6 cellular contexts compared by ENCODE assay signal in genomic region chr11:574632-575323, GRCh38. TPM values are rescaled to one million over a fixed set of nuclear protein-coding genes. Genes with fewer than 3 reads are reported as not detected.
A peak's percentile ranks its signal among the peaks of the same experiment; 100 is the strongest.
DNase-seq lines count a peak whose midpoint lies in the region; ATAC-seq and TF ChIP-seq lines count a peak whose summit lies in the region.

No MANE protein-coding gene starts in this region.

- in situ Hi-C loops in gastrocnemius medialis (cut with MboI; ENCODE audit: low sequenced_read_pairs in 4 of 4): loop anchor here (25.0 kb wide), 2 partner anchors 138 to 163 kb away; partner anchors contain the start of genes EPS8L2 (in 3 of the 4) and TALDO1 (in 1 of the 4)

- H3K4me3 Mint-ChIP-seq in IgD-negative memory B cell: peak overlapping the region; percentile 82 to 94 (median 91)

- peak overlapping the region; percentile 81 to 90 (median 86) for H3K27ac Mint-ChIP-seq in IgD-negative memory B cell

- H3K4me3 ChIP-seq in ectodermal cell (ENCODE audit: insufficient read depth, low read depth, low read length) (peak overlapping the region; percentile 52), gastrocnemius medialis (peak overlapping the region; percentile 70 to 99 (median 73))

- H3K27ac ChIP-seq in ectodermal cell (ENCODE audit: insufficient read depth, low read depth, low read length, poor library complexity, severe bottlenecking): no peak overlapping the region
- peak overlapping the region in 3 of 4 donors; percentile 80 to 88 (median 82) for H3K27ac ChIP-seq in gastrocnemius medialis

- H3K36me3 ChIP-seq in ectodermal cell (ENCODE audit: control insufficient read depth, insufficient read depth, low read length) (no peaks in the 10 kb centered on the region), gastrocnemius medialis (no peaks in the 10 kb centered on the region)

- DNase-seq in gastrocnemius medialis (no peak), EL (no peak), SHP77 (lab: John Stamatoyannopoulos, UW) (no peak)

- H3K9me3 Mint-ChIP-seq in IgD-negative memory B cell: peaks cover 0 to 2% (median 0%) of the 10 kb centered on the region in 3 donors

- H3K4me1 ChIP-seq in ectodermal cell (ENCODE audit: control insufficient read depth, insufficient read depth, low read length): peaks cover 21% of the 10 kb centered on the region
- peaks cover 30 to 48% of the 10 kb centered on the region in 2 donors for H3K4me1 ChIP-seq in gastrocnemius medialis

- H3K27me3 ChIP-seq in ectodermal cell (ENCODE audit: control insufficient read depth, insufficient read depth, low read length, poor library complexity, severe bottlenecking) (peaks cover 16% of the 10 kb centered on the region), gastrocnemius medialis (no peaks in the 10 kb centered on the region)

- no peaks in the 10 kb centered on the region for H3K36me3 Mint-ChIP-seq in IgD-negative memory B cell

- ATAC-seq in gastrocnemius medialis (peak in 1 of 2 donors; percentile 1), HG02973 (IDR thresholded peaks at IDR 0.05; ENCODE audit: unreplicated experiment) (no peak)

- WGBS in ectodermal cell, 2 experiments: 22 to 24% methylated on average over 28 of the region's 28 CpGs

- peaks cover 13% of the 10 kb centered on the region for H3K27me3 Mint-ChIP-seq in IgD-negative memory B cell

- no peak for TF ChIP-seq CTCF in gastrocnemius medialis (IDR thresholded peaks at IDR 0.05 in 4 of 5, conservative IDR thresholded peaks at IDR 0.05 in 1 of 5)

- H3K4me1 Mint-ChIP-seq in IgD-negative memory B cell: peaks cover 16 to 24% (median 21%) of the 10 kb centered on the region in 3 donors

- intact Hi-C loops in gastrocnemius medialis (cut with DNase I; ENCODE audit: low total_unique reads): no loop called here

- TF ChIP-seq POLR2A in gastrocnemius medialis (IDR thresholded peaks at IDR 0.05): no peak

- H3K9me3 ChIP-seq in ectodermal cell (ENCODE audit: control insufficient read depth, low read length) (no peaks in the 10 kb centered on the region), gastrocnemius medialis (no peaks in the 10 kb centered on the region)

RNA-seq across cellular contexts. Expression of gene PHRF1, which starts 1.5 kb away (rescaled TPM):
- 15.4 TPM for polyA plus RNA-seq in IgD-negative memory B cell
- 31.3 TPM for polyA plus RNA-seq in ectodermal cell (2013, experiment 1 of 4)
- 31.5 TPM for polyA plus RNA-seq in ectodermal cell (2013, experiment 2 of 4)
- 23.2 TPM for polyA plus RNA-seq in ectodermal cell (2013, experiment 3 of 4)
- polyA plus RNA-seq in ectodermal cell (2013, experiment 4 of 4): 24.9 TPM
- 10 to 100 TPM in 3 of 4 donors, 1 to 10 TPM in 1; 9.2 to 22.6 (median 20.8) TPM for total RNA-seq in gastrocnemius medialis

RNA-seq across cellular contexts. Expression of gene RASSF7, which starts 14.0 kb away (rescaled TPM):
- polyA plus RNA-seq in IgD-negative memory B cell: 42.0 TPM
- polyA plus RNA-seq in ectodermal cell (2013, experiment 1 of 4): 10.0 TPM
- polyA plus RNA-seq in ectodermal cell (2013, experiment 2 of 4): 9.9 TPM
- polyA plus RNA-seq in ectodermal cell (2013, experiment 3 of 4): 10.7 TPM
- polyA plus RNA-seq in ectodermal cell (2013, experiment 4 of 4): 11.4 TPM
- total RNA-seq in gastrocnemius medialis: 1 to 10 TPM in 1 of 4 donors, under 1 TPM in 3; 0.56 to 2.4 (median 0.70) TPM

RNA-seq across cellular contexts. Expression of gene LMNTD2, which starts 14.2 kb away (rescaled TPM):
- 3.8 TPM for polyA plus RNA-seq in IgD-negative memory B cell
- 1.5 TPM for polyA plus RNA-seq in ectodermal cell (2013, experiment 1 of 4)
- 0.98 TPM for polyA plus RNA-seq in ectodermal cell (2013, experiment 2 of 4)
- 1.7 TPM for polyA plus RNA-seq in ectodermal cell (2013, experiment 3 of 4)
- 1.9 TPM for polyA plus RNA-seq in ectodermal cell (2013, experiment 4 of 4)
- 1 to 10 TPM in 1 of 4 donors, under 1 TPM in 1, not detected in 2; 0.13 to 1.5 TPM for total RNA-seq in gastrocnemius medialis

RNA-seq across cellular contexts. Expression of gene LRRC56, which starts 37.5 kb away (rescaled TPM):
- 2.6 TPM for polyA plus RNA-seq in IgD-negative memory B cell
- 1.7 TPM for polyA plus RNA-seq in ectodermal cell (2013, experiment 1 of 4)
- 1.8 TPM for polyA plus RNA-seq in ectodermal cell (2013, experiment 2 of 4)
- 1.6 TPM for polyA plus RNA-seq in ectodermal cell (2013, experiment 3 of 4)
- 1.8 TPM for polyA plus RNA-seq in ectodermal cell (2013, experiment 4 of 4)
- total RNA-seq in gastrocnemius medialis: under 1 TPM in 2 of 4 donors, not detected in 2; 0.29 to 0.36 TPM

RNA-seq across cellular contexts. Expression of gene HRAS, which starts 39.4 kb away (rescaled TPM):
- 22.5 TPM for polyA plus RNA-seq in IgD-negative memory B cell
- 58.3 TPM for polyA plus RNA-seq in ectodermal cell (2013, experiment 1 of 4)
- 47.5 TPM for polyA plus RNA-seq in ectodermal cell (2013, experiment 2 of 4)
- polyA plus RNA-seq in ectodermal cell (2013, experiment 3 of 4): 31.8 TPM
- 40.1 TPM for polyA plus RNA-seq in ectodermal cell (2013, experiment 4 of 4)
- total RNA-seq in gastrocnemius medialis: 10 to 100 TPM; 17.1 to 50.0 (median 37.6) TPM
